Comparison of ENCODE assay signal across 10 cellular contexts in genomic region chr11:7672276-7672959, GRCh38. TPM values are rescaled to one million over a fixed set of nuclear protein-coding genes. Genes with fewer than 3 reads are reported as not detected.
DNase-seq lines count a peak whose midpoint lies in the region; ATAC-seq and TF ChIP-seq lines count a peak whose summit lies in the region.
"Had no signal": no experiment of that assay in that cellular context is flagged by ENCODE, and none has a peak within 500 bp of the region (broad histone marks: within the 10 kb centered on the region; RNA-seq: fewer than 3 reads in every experiment).

No MANE protein-coding gene starts in this region.

- peak overlapping the region; percentile 98 for H3K27ac ChIP-seq in OCI-LY3 (ENCODE audit: low read length)
- H3K27ac ChIP-seq: brain microvascular endothelial cell had no signal

- TF ChIP-seq CTCF in OCI-LY3 (IDR thresholded peaks at IDR 0.05; ENCODE audit: low read depth, low read length) (no peak), type B pancreatic cell (conservative IDR thresholded peaks at IDR 0.05) (no peak)

- H3K36me3 Mint-ChIP-seq in activated T-cell treated with anti-CD3 and anti-CD28 coated beads, Interleukin-2, amount 50 U/mL, for 72 hours (ENCODE audit: insufficient read depth in 2 of 2): no peaks in the 10 kb centered on the region
- peaks cover 13% of the 10 kb centered on the region for H3K36me3 Mint-ChIP-seq in type B pancreatic cell

- no peak overlapping the region for H2AFZ ChIP-seq in OCI-LY3 (ENCODE audit: low read depth, low read length)

- H3K4me2 ChIP-seq in OCI-LY3 (ENCODE audit: low read length): peak overlapping the region; percentile 98

- peak overlapping the region; percentile 97 for H3K9ac ChIP-seq in OCI-LY3 (ENCODE audit: low read length)

- H3K4me1 Mint-ChIP-seq in activated T-cell treated with anti-CD3 and anti-CD28 coated beads, Interleukin-2, amount 50 U/mL, for 72 hours (ENCODE audit: low read depth): peaks cover 49% of the 10 kb centered on the region
- H3K4me1 Mint-ChIP-seq in type B pancreatic cell (ENCODE audit: unreplicated experiment): peaks cover 72% of the 10 kb centered on the region

- peaks cover 33% of the 10 kb centered on the region for H3K79me2 ChIP-seq in OCI-LY3 (ENCODE audit: low read length)

- DNase-seq in activated T-cell treated with anti-CD3 and anti-CD28 coated beads, Interleukin-2, amount 50 U/mL, for 72 hours: no peak
- no peak for DNase-seq in activated T-cell treated with anti-CD3 and anti-CD28 coated beads, Interleukin-2, amount 50 U/mL, for 1 hour
- DNase-seq in left lobe of liver (ENCODE audit: low spot score): peak; percentile 85
- DNase-seq in type B pancreatic cell (ENCODE audit: extremely low spot score, unreplicated experiment): no peak
- DNase-seq in NCI-H2171 treated with DMSO at 0.1 percent for 48 hours (lab: John Stamatoyannopoulos, UW): no peak
- DNase-seq: brain microvascular endothelial cell, SW 1271 had no signal

- H3K9me3 ChIP-seq in OCI-LY3 (ENCODE audit: insufficient read depth, low read length): peaks cover 12% of the 10 kb centered on the region

- peak overlapping the region; percentile 87 for H3K4me3 ChIP-seq in OCI-LY3 (ENCODE audit: low read length)

- H3K4me3 Mint-ChIP-seq in activated T-cell treated with anti-CD3 and anti-CD28 coated beads, Interleukin-2, amount 50 U/mL, for 72 hours: peak overlapping the region; percentile 71 to 79
- peak overlapping the region; percentile 83 for H3K4me3 Mint-ChIP-seq in type B pancreatic cell

- peak in 1 of 2 donors; percentile 2 for ATAC-seq in activated T-cell treated with anti-CD3 and anti-CD28 coated beads, Interleukin-2, amount 50 U/mL, for 72 hours (replicated peaks in 1 of 2)
- ATAC-seq in left lobe of liver: peak; percentile 83
- ATAC-seq in GM21786 (IDR thresholded peaks at IDR 0.05; ENCODE audit: unreplicated experiment): no peak
- ATAC-seq in HG03378 (IDR thresholded peaks at IDR 0.05; ENCODE audit: unreplicated experiment): no peak

- H3K27ac Mint-ChIP-seq in activated T-cell treated with anti-CD3 and anti-CD28 coated beads, Interleukin-2, amount 50 U/mL, for 72 hours: peak overlapping the region; percentile 26
- H3K27ac Mint-ChIP-seq in type B pancreatic cell: peak overlapping the region; percentile 84

- no peaks in the 10 kb centered on the region for H4K20me1 ChIP-seq in OCI-LY3 (ENCODE audit: insufficient read depth, low read length)

- no peaks in the 10 kb centered on the region for H3K27me3 ChIP-seq in OCI-LY3 (ENCODE audit: low read depth, low read length)

- peaks cover 55% of the 10 kb centered on the region for H3K4me1 ChIP-seq in OCI-LY3 (ENCODE audit: low read length)

- no peaks in the 10 kb centered on the region for H3K9me3 Mint-ChIP-seq in activated T-cell treated with anti-CD3 and anti-CD28 coated beads, Interleukin-2, amount 50 U/mL, for 72 hours
- no peaks in the 10 kb centered on the region for H3K9me3 Mint-ChIP-seq in type B pancreatic cell

- H3K36me3 ChIP-seq in OCI-LY3 (replicated peaks; ENCODE audit: low read depth, low read length): peaks cover 62% of the 10 kb centered on the region
- H3K36me3 ChIP-seq: brain microvascular endothelial cell had no signal

- H3K27me3 Mint-ChIP-seq in activated T-cell treated with anti-CD3 and anti-CD28 coated beads, Interleukin-2, amount 50 U/mL, for 72 hours (ENCODE audit: low read depth): peaks cover 39% of the 10 kb centered on the region
- peaks cover 4% of the 10 kb centered on the region for H3K27me3 Mint-ChIP-seq in type B pancreatic cell

RNA-seq across cellular contexts. Expression of gene CYB5R2, which starts 0.9 kb away (rescaled TPM):
- total RNA-seq in activated T-cell treated with anti-CD3 and anti-CD28 coated beads, Interleukin-2, amount 50 U/mL, for 72 hours: 10 to 100 TPM; 12.8 to 14.8 TPM
- 2.8 TPM for total RNA-seq in left lobe of liver
- 23.2 and 28.2 TPM in 2 replicates for total RNA-seq in type B pancreatic cell (ENCODE audit: low replicate concordance)

RNA-seq across cellular contexts. Expression of gene OVCH2, which starts 33.9 kb away (rescaled TPM):
- not detected for total RNA-seq in activated T-cell treated with anti-CD3 and anti-CD28 coated beads, Interleukin-2, amount 50 U/mL, for 72 hours
- not detected for total RNA-seq in left lobe of liver
- 0.89 and 2.0 TPM in 2 replicates for total RNA-seq in type B pancreatic cell (ENCODE audit: low replicate concordance)
